Comparison of ENCODE assay signal across 16 cellular contexts in the genomic region with DNA sequence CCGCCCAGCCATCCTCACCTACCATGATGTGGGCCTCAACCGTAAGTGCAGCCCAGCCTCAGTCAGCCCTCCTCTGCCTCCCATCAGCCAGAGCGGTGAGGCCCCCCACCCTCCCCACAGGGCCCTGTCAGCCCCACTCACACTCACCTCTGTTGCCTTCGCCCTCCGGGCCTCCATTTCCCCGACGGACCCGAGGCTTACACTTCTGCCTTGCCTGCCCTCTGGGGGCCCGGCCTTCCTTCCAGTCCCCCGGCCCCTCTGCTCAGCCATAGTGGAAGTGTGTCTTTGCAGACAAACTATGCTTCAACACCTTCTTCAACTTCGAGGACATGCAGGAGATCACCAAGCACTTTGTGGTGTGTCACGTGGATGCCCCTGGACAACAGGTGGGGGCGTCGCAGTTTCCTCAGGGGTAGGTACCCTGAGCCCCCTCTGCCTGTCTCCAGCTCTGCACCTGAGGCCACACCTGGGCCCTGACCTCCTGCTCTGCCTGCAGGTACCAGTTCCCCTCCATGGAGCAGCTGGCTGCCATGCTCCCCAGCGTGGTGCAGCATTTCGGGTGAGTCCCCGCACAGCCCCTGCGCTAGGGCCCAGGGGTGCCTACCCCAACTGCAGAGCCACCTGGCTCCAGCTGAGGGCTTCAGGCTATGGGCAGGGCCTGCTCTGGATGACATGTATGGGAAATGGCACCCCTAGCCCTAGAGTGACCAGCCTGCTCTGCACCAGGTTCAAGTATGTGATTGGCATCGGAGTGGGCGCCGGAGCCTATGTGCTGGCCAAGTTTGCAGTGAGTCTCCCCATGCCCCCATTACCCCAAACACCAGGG. TPM values are rescaled to one million over a fixed set of nuclear protein-coding genes. Genes with fewer than 3 reads are reported as not detected.
DNase-seq lines count a peak whose midpoint lies in the region; ATAC-seq and TF ChIP-seq lines count a peak whose summit lies in the region.
"Had no signal": no experiment of that assay in that cellular context is flagged by ENCODE, and none has a peak within 500 bp of the region (broad histone marks: within the 10 kb centered on the region; RNA-seq: fewer than 3 reads in every experiment).

No MANE protein-coding gene starts in this region.

- no peak for TF ChIP-seq CTCF in chondrocyte (IDR thresholded peaks at IDR 0.05)

- no peak for ATAC-seq in stimulated activated naive B cell treated with anti-CD40 and anti-IgM and Interleukin-4, amounts not matched to agents 10 μg/mL and 1 μg/mL and 100 μg/mL, for 72 hours (replicated peaks)
- no peak for ATAC-seq in HG03159 (IDR thresholded peaks at IDR 0.05; ENCODE audit: unreplicated experiment)

- no peak overlapping the region for H2AFZ ChIP-seq in mesenchymal stem cell (ENCODE audit: low read depth, low read length)
- H2AFZ ChIP-seq: PC-9 had no signal

- no peak overlapping the region for H3K23ac ChIP-seq in mesenchymal stem cell (ENCODE audit: low read length in 2 of 2)

- no peak overlapping the region for H3K4me2 ChIP-seq in mesenchymal stem cell (ENCODE audit: low read length, poor library complexity, severe bottlenecking)
- H3K4me2 ChIP-seq: PC-9 had no signal

- no peak overlapping the region for H3K4ac ChIP-seq in mesenchymal stem cell (ENCODE audit: low read depth in 1 of 2, low read length in 2 of 2)

- H2BK5ac ChIP-seq in mesenchymal stem cell (ENCODE audit: low read depth, low read length, poor library complexity, severe bottlenecking) = no peak overlapping the region

- H2BK12ac ChIP-seq in mesenchymal stem cell (ENCODE audit: low read length in 2 of 2) = no peak overlapping the region

- no peak overlapping the region for H3K27ac Mint-ChIP-seq in activated T-cell treated with anti-CD3 and anti-CD28 coated beads, Interleukin-2, amount 50 U/mL, for 24 hours
- H3K27ac Mint-ChIP-seq in chondrocyte (ENCODE audit: unreplicated experiment) = no peak overlapping the region
- H3K27ac Mint-ChIP-seq in stimulated activated naive B cell treated with anti-CD40 and anti-IgM and Interleukin-4, amounts not matched to agents 10 μg/mL and 1 μg/mL and 100 μg/mL, for 72 hours = peak overlapping the region; percentile 37
- H3K27ac Mint-ChIP-seq: CD4-positive, alpha-beta memory T cell had no signal

- 93% methylated on average over 21 of the region's 21 CpGs for WGBS in mesenchymal stem cell

- no peak overlapping the region for H3K18ac ChIP-seq in mesenchymal stem cell (ENCODE audit: low read depth in 1 of 2, low read length in 2 of 2)

- H3K79me1 ChIP-seq in mesenchymal stem cell (replicated peaks; ENCODE audit: low read length, poor library complexity, severe bottlenecking) = peaks cover 8% of the 10 kb centered on the region

- peaks cover 12% of the 10 kb centered on the region for H3K4me1 Mint-ChIP-seq in activated T-cell treated with anti-CD3 and anti-CD28 coated beads, Interleukin-2, amount 50 U/mL, for 24 hours (ENCODE audit: low read depth)
- H3K4me1 Mint-ChIP-seq in chondrocyte (ENCODE audit: low read depth) = peaks cover 17% of the 10 kb centered on the region
- peaks cover 16 to 27% of the 10 kb centered on the region in 2 donors for H3K4me1 Mint-ChIP-seq in stimulated activated naive B cell treated with anti-CD40 and anti-IgM and Interleukin-4, amounts not matched to agents 10 μg/mL and 1 μg/mL and 100 μg/mL, for 72 hours

- H3K9me3 Mint-ChIP-seq in activated T-cell treated with anti-CD3 and anti-CD28 coated beads, Interleukin-2, amount 50 U/mL, for 24 hours = no peaks in the 10 kb centered on the region
- no peaks in the 10 kb centered on the region for H3K9me3 Mint-ChIP-seq in chondrocyte (ENCODE audit: low read depth)
- H3K9me3 Mint-ChIP-seq in stimulated activated naive B cell treated with anti-CD40 and anti-IgM and Interleukin-4, amounts not matched to agents 10 μg/mL and 1 μg/mL and 100 μg/mL, for 72 hours = no peaks in the 10 kb centered on the region
- H3K9me3 Mint-ChIP-seq: CD4-positive, alpha-beta memory T cell had no signal

- H4K8ac ChIP-seq in mesenchymal stem cell (ENCODE audit: low read length) = no peak overlapping the region

- H3K14ac ChIP-seq in mesenchymal stem cell (ENCODE audit: low read length in 2 of 2) = no peak overlapping the region

- H3K27ac ChIP-seq in mesenchymal stem cell (ENCODE audit: low read length, poor library complexity, severe bottlenecking) = no peak overlapping the region
- H3K27ac ChIP-seq: PC-9 had no signal

- H3K36me3 Mint-ChIP-seq in activated T-cell treated with anti-CD3 and anti-CD28 coated beads, Interleukin-2, amount 50 U/mL, for 24 hours (ENCODE audit: low read depth) = no peaks in the 10 kb centered on the region
- H3K36me3 Mint-ChIP-seq in chondrocyte (ENCODE audit: low read depth) = no peaks in the 10 kb centered on the region
- H3K36me3 Mint-ChIP-seq in stimulated activated naive B cell treated with anti-CD40 and anti-IgM and Interleukin-4, amounts not matched to agents 10 μg/mL and 1 μg/mL and 100 μg/mL, for 72 hours = peaks cover 0 to 2% of the 10 kb centered on the region in 2 donors
- H3K36me3 Mint-ChIP-seq: CD4-positive, alpha-beta memory T cell had no signal

- no peak overlapping the region for H2BK120ac ChIP-seq in mesenchymal stem cell (ENCODE audit: low read depth, low read length)

- H4K91ac ChIP-seq in mesenchymal stem cell (ENCODE audit: low read length) = peak overlapping the region; percentile 52

- H2BK15ac ChIP-seq in mesenchymal stem cell (ENCODE audit: low read depth, poor library complexity, severe bottlenecking) = no peak overlapping the region

- no peak overlapping the region for H3K4me3 ChIP-seq in mesenchymal stem cell (ENCODE audit: insufficient read depth in 1 of 2, low read depth in 1 of 2, low read length in 2 of 2)
- H3K4me3 ChIP-seq: PC-9 had no signal

- no peaks in the 10 kb centered on the region for H3K9me3 ChIP-seq in mesenchymal stem cell (ENCODE audit: control insufficient read depth, low read length)

- peaks cover 0 to 32% of the 10 kb centered on the region in 2 experiments for H3K27me3 ChIP-seq in mesenchymal stem cell (ENCODE audit: control insufficient read depth in 1 of 2, insufficient read depth in 1 of 2, low read length in 2 of 2)

- H3K4me3 Mint-ChIP-seq in activated T-cell treated with anti-CD3 and anti-CD28 coated beads, Interleukin-2, amount 50 U/mL, for 24 hours = no peak overlapping the region
- H3K4me3 Mint-ChIP-seq in chondrocyte (ENCODE audit: unreplicated experiment) = no peak overlapping the region
- H3K4me3 Mint-ChIP-seq in stimulated activated naive B cell treated with anti-CD40 and anti-IgM and Interleukin-4, amounts not matched to agents 10 μg/mL and 1 μg/mL and 100 μg/mL, for 72 hours = no peak overlapping the region

- H3K9ac ChIP-seq in mesenchymal stem cell (ENCODE audit: low read length) = no peak overlapping the region

- H3K27me3 Mint-ChIP-seq in activated T-cell treated with anti-CD3 and anti-CD28 coated beads, Interleukin-2, amount 50 U/mL, for 24 hours = peaks cover 24% of the 10 kb centered on the region
- no peaks in the 10 kb centered on the region for H3K27me3 Mint-ChIP-seq in chondrocyte (ENCODE audit: low read depth)
- peaks cover 26 to 52% of the 10 kb centered on the region in 2 donors for H3K27me3 Mint-ChIP-seq in stimulated activated naive B cell treated with anti-CD40 and anti-IgM and Interleukin-4, amounts not matched to agents 10 μg/mL and 1 μg/mL and 100 μg/mL, for 72 hours

- H3K36me3 ChIP-seq in mesenchymal stem cell (ENCODE audit: control insufficient read depth in 1 of 2, insufficient read depth in 2 of 2, low read depth in 1 of 2, low read length in 2 of 2) = peaks cover 0 to 23% of the 10 kb centered on the region in 2 experiments

- no peak overlapping the region for H2AK5ac ChIP-seq in mesenchymal stem cell (ENCODE audit: low read length, severe bottlenecking)

- DNase-seq in activated T-cell treated with anti-CD3 and anti-CD28 coated beads, Interleukin-2, amount 50 U/mL, for 24 hours = peak; percentile 22
- DNase-seq in activated T-cell treated with anti-CD3 and anti-CD28 coated beads for 4 hours = no peak
- peak; percentile 86 for DNase-seq in chondrocyte (ENCODE audit: low spot score)
- DNase-seq in mesenchymal stem cell = no peak
- no peak for DNase-seq in stimulated activated naive B cell treated with anti-CD40 and anti-IgM and Interleukin-4, amounts not matched to agents 10 μg/mL and 1 μg/mL and 100 μg/mL, for 72 hours
- no peak for DNase-seq in effector CD8-positive, alpha-beta T cell (lab: John Stamatoyannopoulos, UW)
- no peak for DNase-seq in NCI-H446 treated with DMSO at 0.1 percent for 48 hours (lab: John Stamatoyannopoulos, UW)
- DNase-seq: Calu3, DMS53, NCI-H1417, NCI-H2029, NCI-H2171 treated with DMSO at 0.1 percent for 48 hours, NCI-H748 treated with DMSO at 0.1 percent for 48 hours, PC-9 had no signal

- H3K4me1 ChIP-seq in mesenchymal stem cell (ENCODE audit: control insufficient read depth, insufficient read depth, low read depth, low read length) = peaks cover 29% of the 10 kb centered on the region

RNA-seq across cellular contexts. Expression of a gene that starts 4.1 kb away (rescaled TPM):
- 5.8 to 8.7 TPM (median 6.0 TPM) in 3 replicates for total RNA-seq in chondrocyte
- polyA plus RNA-seq in mesenchymal stem cell (2013, experiment 1 of 2) = 8.0 TPM
- polyA plus RNA-seq in mesenchymal stem cell (2013, experiment 2 of 2) = 8.0 TPM

RNA-seq across cellular contexts. Expression of a gene that starts 11.2 kb away (rescaled TPM):
- total RNA-seq in chondrocyte = 10.4 to 16.4 TPM (median 13.0 TPM) in 3 replicates
- polyA plus RNA-seq in mesenchymal stem cell (2013, experiment 1 of 2) = 4.6 TPM
- 4.2 TPM for polyA plus RNA-seq in mesenchymal stem cell (2013, experiment 2 of 2)

Comparison
In these comparisons a context has a peak if more than half of its experiments do, and no peak if none do; other contexts are left out.
1. DNase-seq: peak in activated T-cell treated with anti-CD3 and anti-CD28 coated beads, Interleukin-2, amount 50 U/mL, for 24 hours (single experiment) and chondrocyte (single experiment); none in activated T-cell treated with anti-CD3 and anti-CD28 coated beads for 4 hours (single experiment), mesenchymal stem cell (single experiment), stimulated activated naive B cell treated with anti-CD40 and anti-IgM and Interleukin-4, amounts not matched to agents 10 μg/mL and 1 μg/mL and 100 μg/mL, for 72 hours (single experiment), effector CD8-positive, alpha-beta T cell (single experiment) and NCI-H446 treated with DMSO at 0.1 percent for 48 hours (single experiment).